16 cellular contexts compared by ENCODE assay signal in genomic region chr2:181850914-181851560, GRCh38. TPM values are rescaled to one million over a fixed set of nuclear protein-coding genes. Genes with fewer than 3 reads are reported as not detected.
DNase-seq lines count a peak whose midpoint lies in the region; ATAC-seq, FAIRE-seq and TF ChIP-seq lines count a peak whose summit lies in the region.
"Had no signal": no experiment of that assay in that cellular context is flagged by ENCODE, and none has a peak within 500 bp of the region (broad histone marks: within the 10 kb centered on the region; RNA-seq: fewer than 3 reads in every experiment).

No MANE protein-coding gene starts in this region.

- no peaks in the 10 kb centered on the region for H3K36me3 Mint-ChIP-seq in astrocyte (ENCODE audit: low read depth, unreplicated experiment)

- peak; percentile 41 for FAIRE-seq in astrocyte (lab: Jason Lieb, UNC)

- DNase-seq in CD1c-positive myeloid dendritic cell (ENCODE audit: extremely low spot score) (peak; percentile 73), astrocyte (ENCODE audit: low read depth) (no peak), superior temporal gyrus (ENCODE audit: extremely low spot score) (no peak), ACHN (no peak), heart right ventricle (no peak)
- DNase-seq: activated CD8-positive, alpha-beta memory T cell treated with anti-CD3 and anti-CD28 coated beads, Interleukin-2, amount 50 U/mL, for 4 hours; adrenal gland; DMS79; NCI-H1436; stimulated activated CD4-positive, alpha-beta T cell treated with anti-CD3 and anti-CD28 coated beads, Interleukin-4, amount 100 ng/mL, for 24 hours; stimulated activated naive CD4-positive, alpha-beta T cell treated with Interleukin-2 at 50 U/mL for 16 hours had no signal

- H3K4me1 Mint-ChIP-seq in astrocyte (ENCODE audit: low read depth, unreplicated experiment) = peaks cover 9% of the 10 kb centered on the region

- H4K20me1 ChIP-seq in astrocyte (ENCODE audit: insufficient read depth, low read length) = no peaks in the 10 kb centered on the region

- H2AFZ ChIP-seq in astrocyte (ENCODE audit: low read depth, low read length) = no peak overlapping the region

- no peaks in the 10 kb centered on the region for H3K4me1 ChIP-seq in astrocyte (ENCODE audit: insufficient read depth, low read length)
- H3K4me1 ChIP-seq in heart right ventricle = peaks cover 0 to 45% (median 21%) of the 10 kb centered on the region in 9 donors
- H3K4me1 ChIP-seq: adrenal gland had no signal

- ATAC-seq in GM19463 (IDR thresholded peaks at IDR 0.05; ENCODE audit: unreplicated experiment) = peak; percentile 49
- peak; percentile 50 for ATAC-seq in HG03571 (IDR thresholded peaks at IDR 0.05; ENCODE audit: unreplicated experiment)
- no peak for ATAC-seq in heart right ventricle
- no peak for ATAC-seq in GM21526 (IDR thresholded peaks at IDR 0.05; ENCODE audit: low FRiP score, unreplicated experiment)

- H3K36me3 ChIP-seq in astrocyte (ENCODE audit: insufficient read depth, low read length) (no peaks in the 10 kb centered on the region), heart right ventricle (no peaks in the 10 kb centered on the region)
- H3K36me3 ChIP-seq: adrenal gland, right atrium auricular region had no signal

- in situ Hi-C loops in ACHN (cut with HindIII; ENCODE audit: low pct_ligation_motif_present, low pct_unique_long_range_greater_than_20kb, low sequenced_read_pairs) = no loop called here

- no peaks in the 10 kb centered on the region for H3K9me3 ChIP-seq in astrocyte (ENCODE audit: insufficient read depth, low read depth, low read length)
- no peaks in the 10 kb centered on the region for H3K9me3 ChIP-seq in heart right ventricle
- H3K9me3 ChIP-seq: adrenal gland, right atrium auricular region had no signal

- intact Hi-C loops in heart right ventricle (cut with DNase I) = no loop called here

- no peak overlapping the region for H3K4me2 ChIP-seq in astrocyte (ENCODE audit: low read length)

- no peak overlapping the region for H3K27ac Mint-ChIP-seq in astrocyte (ENCODE audit: unreplicated experiment)

- H3K27ac ChIP-seq in astrocyte (ENCODE audit: low read depth, low read length) (no peak overlapping the region), heart right ventricle (no peak overlapping the region)
- H3K27ac ChIP-seq: adrenal gland, right atrium auricular region, VCaP had no signal

- H3K4me3 Mint-ChIP-seq in astrocyte (ENCODE audit: unreplicated experiment) = no peak overlapping the region

- no peaks in the 10 kb centered on the region for H3K79me2 ChIP-seq in astrocyte (ENCODE audit: insufficient read depth, low read length)

- H3K27me3 ChIP-seq in astrocyte (ENCODE audit: insufficient read depth, low read length) = no peaks in the 10 kb centered on the region
- H3K27me3 ChIP-seq in heart right ventricle = no peaks in the 10 kb centered on the region
- H3K27me3 ChIP-seq: adrenal gland, right atrium auricular region had no signal

- no peaks in the 10 kb centered on the region for H3K9me3 Mint-ChIP-seq in astrocyte (ENCODE audit: unreplicated experiment)

- no peaks in the 10 kb centered on the region for H3K27me3 Mint-ChIP-seq in astrocyte (ENCODE audit: low read depth, unreplicated experiment)

- H3K4me3 ChIP-seq in astrocyte (ENCODE audit: insufficient read depth, low read depth, low read length) (no peak overlapping the region), heart right ventricle (no peak overlapping the region)
- H3K4me3 ChIP-seq: adrenal gland, right atrium auricular region had no signal

- H3K9ac ChIP-seq in astrocyte (ENCODE audit: low read length) = no peak overlapping the region

- TF ChIP-seq CTCF in astrocyte (IDR thresholded peaks at IDR 0.05; ENCODE audit: insufficient read depth, low read depth, low read length) = no peak
- no peak for TF ChIP-seq CTCF in heart right ventricle (IDR thresholded peaks at IDR 0.05)

RNA-seq across cellular contexts. Expression of gene ITPRID2, which starts 40.5 kb away (rescaled TPM):
- 260 and 272 TPM in 2 replicates for total RNA-seq in astrocyte
- 10 to 100 TPM; 49.5 to 86.6 (median 67.9) TPM for total RNA-seq in heart right ventricle
- 100 to 1,000 TPM in 1 of 2 donors, 10 to 100 TPM in 1; 30.6 to 119 TPM for polyA plus RNA-seq in heart right ventricle

Comparison
In these comparisons a context has a peak if more than half of its experiments do, and no peak if none do; other contexts are left out.
1. ATAC-seq: peak in GM19463 (single experiment) and HG03571 (single experiment); none in heart right ventricle (0 of 8) and GM21526 (single experiment).